ENCODE assay signal across 29 cellular contexts in the genomic region with DNA sequence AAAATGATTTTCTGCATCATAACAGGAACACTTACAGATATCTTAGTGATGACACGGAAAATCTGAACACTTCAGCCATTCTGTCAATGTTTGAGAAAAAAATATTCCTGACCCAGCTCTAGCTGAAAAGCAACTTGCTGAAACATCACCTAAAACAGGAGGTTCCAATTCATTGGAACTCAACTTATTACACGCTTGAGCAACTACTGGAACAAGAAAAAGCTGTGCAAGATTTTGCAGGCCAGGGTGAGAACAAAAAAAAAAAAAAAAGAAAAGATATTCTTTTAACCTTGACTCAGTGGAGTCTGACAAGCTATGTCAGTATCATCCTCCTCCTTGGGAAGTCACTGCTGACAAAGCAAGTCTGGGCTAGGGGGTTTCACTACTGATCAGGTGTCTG.
"Had no signal": no experiment of that assay in that cellular context is flagged by ENCODE, and none has a peak within 500 bp of the region (broad histone marks: within the 10 kb centered on the region; RNA-seq: fewer than 3 reads in every experiment).

No MANE protein-coding gene starts in this region.

- H3K4me2 ChIP-seq: PC-9 had no signal

- H3K27ac ChIP-seq: body of pancreas, breast epithelium, PC-9, SK-N-MC had no signal

- H3K4me1 ChIP-seq: body of pancreas, breast epithelium had no signal

- H3K9me3 Mint-ChIP-seq: activated CD4-positive, alpha-beta T cell treated with anti-CD3 and anti-CD28 coated beads, Interleukin-2, amount 10 ng/mL, durations not matched to agents 24 days and 14 days; activated CD8-positive, alpha-beta T cell treated with anti-CD3 and anti-CD28 coated beads for 36 hours; activated naive CD8-positive, alpha-beta T cell treated with anti-CD3 and anti-CD28 coated beads, Interleukin-2, amount 10 ng/mL, durations not matched to agents 7 days and 5 days; activated T-helper 2 cell treated with anti-CD3 and anti-CD28 coated beads, Interferon-gamma antibody, Interleukin-2, Interleukin-4, amounts not matched to agents 10 μg/mL and 5 μg/mL and 100 μg/mL, durations not matched to agents 14 hours and 24 hours and 36 hours had no signal

- FAIRE-seq: astrocyte had no signal

- H3K9me3 ChIP-seq: body of pancreas, breast epithelium had no signal

- H2AFZ ChIP-seq: PC-9 had no signal

- H3K27me3 Mint-ChIP-seq: activated CD4-positive, alpha-beta T cell treated with anti-CD3 and anti-CD28 coated beads, Interleukin-2, amount 10 ng/mL, durations not matched to agents 24 days and 14 days; activated naive CD8-positive, alpha-beta T cell treated with anti-CD3 and anti-CD28 coated beads, Interleukin-2, amount 10 ng/mL, durations not matched to agents 7 days and 5 days had no signal

- H3K27ac Mint-ChIP-seq: activated CD4-positive, alpha-beta T cell treated with anti-CD3 and anti-CD28 coated beads, Interleukin-2, amount 10 ng/mL, durations not matched to agents 24 days and 14 days; activated CD8-positive, alpha-beta T cell treated with anti-CD3 and anti-CD28 coated beads for 36 hours; activated naive CD4-positive, alpha-beta T cell treated with anti-CD3 and anti-CD28 coated beads, Interleukin-2, amount 50 U/mL, for 24 hours; activated naive CD8-positive, alpha-beta T cell treated with anti-CD3 and anti-CD28 coated beads, Interleukin-2, amount 10 ng/mL, durations not matched to agents 7 days and 5 days; activated T-helper 2 cell treated with anti-CD3 and anti-CD28 coated beads, Interferon-gamma antibody, Interleukin-2, Interleukin-4, amounts not matched to agents 10 μg/mL and 5 μg/mL and 100 μg/mL, durations not matched to agents 14 hours and 24 hours and 36 hours had no signal

- H3K4me1 Mint-ChIP-seq: activated CD4-positive, alpha-beta T cell treated with anti-CD3 and anti-CD28 coated beads, Interleukin-2, amount 10 ng/mL, durations not matched to agents 24 days and 14 days; activated naive CD4-positive, alpha-beta T cell treated with anti-CD3 and anti-CD28 coated beads, Interleukin-2, amount 50 U/mL, for 24 hours; activated naive CD8-positive, alpha-beta T cell treated with anti-CD3 and anti-CD28 coated beads, Interleukin-2, amount 10 ng/mL, durations not matched to agents 7 days and 5 days had no signal

- H3K4me3 ChIP-seq: body of pancreas, breast epithelium, PC-9, SK-N-MC had no signal

- H3K4me3 Mint-ChIP-seq: activated CD4-positive, alpha-beta T cell treated with anti-CD3 and anti-CD28 coated beads, Interleukin-2, amount 10 ng/mL, durations not matched to agents 24 days and 14 days; activated CD8-positive, alpha-beta T cell treated with anti-CD3 and anti-CD28 coated beads for 36 hours; activated naive CD4-positive, alpha-beta T cell treated with anti-CD3 and anti-CD28 coated beads, Interleukin-2, amount 50 U/mL, for 24 hours; activated naive CD8-positive, alpha-beta T cell treated with anti-CD3 and anti-CD28 coated beads, Interleukin-2, amount 10 ng/mL, durations not matched to agents 7 days and 5 days had no signal

- DNase-seq: activated CD4-positive, alpha-beta T cell treated with anti-CD3 and anti-CD28 coated beads, Interleukin-2, amount 10 ng/mL, durations not matched to agents 24 days and 14 days; activated CD4-positive, alpha-beta T cell treated with anti-CD3 and anti-CD28 coated beads, Interleukin-2, amount 50 U/mL, for 4 hours; activated CD8-positive, alpha-beta T cell treated with anti-CD3 and anti-CD28 coated beads for 36 hours; activated gamma-delta T cell; activated naive CD4-positive, alpha-beta T cell treated with Interleukin-2 at 50 U/mL for 16 hours; activated naive CD8-positive, alpha-beta T cell treated with anti-CD3 and anti-CD28 coated beads, Interleukin-2, amount 10 ng/mL, durations not matched to agents 7 days and 5 days; activated T-cell treated with anti-CD3 and anti-CD28 coated beads, Interleukin-2, amount 50 U/mL, for 1 hour; body of pancreas; Karpas-422; KBM-7; NCI-H1092; NCI-H1417; NCI-H146; NCI-H187; NCI-H2029 treated with DMSO at 0.1 percent for 48 hours; NCI-H2107; NCI-H2171; NCI-H510A; NCI-H526; NCI-H748 treated with DMSO at 0.1 percent for 48 hours; NK-92 treated with Interleukin-12 subunit alpha and Interleukin-12 subunit beta, amount 100 ng/mL, for 24 hours; PC-9; Right ventricle myocardium superior; T1000 had no signal

- H3K36me3 Mint-ChIP-seq: activated naive CD4-positive, alpha-beta T cell treated with anti-CD3 and anti-CD28 coated beads, Interleukin-2, amount 50 U/mL, for 24 hours; activated naive CD8-positive, alpha-beta T cell treated with anti-CD3 and anti-CD28 coated beads, Interleukin-2, amount 10 ng/mL, durations not matched to agents 7 days and 5 days had no signal

- H3K27me3 ChIP-seq: body of pancreas, breast epithelium had no signal

- H3K36me3 ChIP-seq: breast epithelium had no signal
